8 cellular contexts compared by ENCODE assay signal in the genomic region with DNA sequence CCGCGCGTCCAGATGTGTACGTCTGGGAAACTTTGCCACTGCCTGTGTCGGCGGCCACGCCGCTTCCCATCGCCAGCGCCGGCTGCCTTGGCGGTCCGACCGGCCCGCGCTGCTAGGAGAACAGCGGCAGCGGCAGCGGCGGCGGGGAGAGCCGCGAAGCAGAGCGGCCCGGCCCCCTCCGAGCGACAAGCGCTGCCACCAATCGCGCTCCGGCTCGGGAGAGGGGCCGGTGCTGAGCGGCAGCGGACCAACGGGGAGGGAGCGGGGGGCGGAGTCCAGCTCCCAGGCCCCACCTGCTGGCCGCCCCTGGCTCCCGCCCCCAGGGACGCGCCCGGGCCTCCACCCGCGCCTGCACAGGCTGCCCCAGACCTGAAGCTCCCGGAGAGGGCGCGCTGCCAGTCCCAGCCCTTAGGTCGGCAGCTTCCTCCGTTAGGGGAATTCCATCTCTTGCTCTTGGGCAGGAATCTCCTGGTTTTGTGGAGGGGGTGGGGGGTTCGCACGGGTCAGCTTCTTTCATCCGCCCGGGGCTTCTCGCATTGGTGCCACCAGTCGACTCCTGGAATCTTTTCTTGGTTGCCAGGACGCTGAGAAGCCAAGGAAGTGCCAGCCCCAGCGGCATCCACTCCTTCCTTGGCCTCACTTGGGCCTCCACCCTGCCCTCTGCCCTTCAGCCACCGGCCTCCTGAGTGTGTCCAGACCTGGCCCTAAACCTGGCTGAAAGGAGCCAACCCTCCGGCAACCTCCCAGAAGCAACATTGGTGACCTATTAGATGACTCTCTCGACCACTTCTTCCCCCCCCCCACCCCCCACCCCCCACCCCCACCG. TPM values are rescaled to one million over a fixed set of nuclear protein-coding genes. Genes with fewer than 3 reads are reported as not detected.
DNase-seq lines count a peak whose midpoint lies in the region; ATAC-seq and TF ChIP-seq lines count a peak whose summit lies in the region.

A gene (minus strand): TSS at position 125 of the 826 bp plus-strand sequence.

- peak; percentile 81 for TF ChIP-seq CTCF in neural cell (IDR thresholded peaks at IDR 0.05; ENCODE audit: poor library complexity, severe bottlenecking)

- H3K79me2 ChIP-seq in neural cell (replicated peaks; ENCODE audit: insufficient read depth, low read length): no peaks in the 10 kb centered on the region

- H3K9ac ChIP-seq in neural cell (ENCODE audit: low read length): peak within 1 kb of the TSS; percentile 60

- no peaks in the 10 kb centered on the region for H4K20me1 ChIP-seq in neural cell (ENCODE audit: insufficient read depth)

- no peaks in the 10 kb centered on the region for H3F3A ChIP-seq in neural cell (ENCODE audit: insufficient read depth, low read length, poor library complexity, severe bottlenecking)

- H3K4me1 Mint-ChIP-seq in stimulated activated naive CD8-positive, alpha-beta T cell treated with anti-CD3 and anti-CD28 coated beads, Interleukin-15, amount 100 ng/mL, for 72 hours: peaks cover 32% of the 10 kb centered on the region

- peak within 1 kb of the TSS; percentile 57 for H2AFZ ChIP-seq in neural cell (ENCODE audit: low read depth, low read length)

- H3K36me3 ChIP-seq in neural cell (ENCODE audit: insufficient read depth, low read length): no peaks in the 10 kb centered on the region

- TF ChIP-seq EP300 in neural cell (conservative IDR thresholded peaks at IDR 0.05; ENCODE audit: poor library complexity, severe bottlenecking): peak; percentile 21

- H3K27ac ChIP-seq in neural cell (ENCODE audit: low read length): no peak within 1 kb of the TSS

- DNase-seq in EH (ENCODE audit: low read depth) (peak; percentile 90), KG1 (lab: John Stamatoyannopoulos, UW) (peak; percentile 72), RKO (ENCODE audit: low spot score) (peak; percentile 93), activated gamma-delta T cell (lab: John Stamatoyannopoulos, UW) (peak; percentile 63), fibroblast of the conjunctiva (ENCODE audit: low read depth) (peak; percentile 80)
- DNase-seq in stimulated activated naive CD8-positive, alpha-beta T cell treated with anti-CD3 and anti-CD28 coated beads, Interleukin-15, amount 100 ng/mL, for 72 hours: peak; percentile 88

- peak; percentile 92 for ATAC-seq in GM21786 (IDR thresholded peaks at IDR 0.05; ENCODE audit: unreplicated experiment)
- peak; percentile 97 for ATAC-seq in stimulated activated naive CD8-positive, alpha-beta T cell treated with anti-CD3 and anti-CD28 coated beads, Interleukin-15, amount 100 ng/mL, for 72 hours

- H3K9me3 Mint-ChIP-seq in stimulated activated naive CD8-positive, alpha-beta T cell treated with anti-CD3 and anti-CD28 coated beads, Interleukin-15, amount 100 ng/mL, for 72 hours: no peaks in the 10 kb centered on the region

- peaks cover 79% of the 10 kb centered on the region for H3K27me3 Mint-ChIP-seq in stimulated activated naive CD8-positive, alpha-beta T cell treated with anti-CD3 and anti-CD28 coated beads, Interleukin-15, amount 100 ng/mL, for 72 hours

- no peaks in the 10 kb centered on the region for H3K9me2 ChIP-seq in neural cell (ENCODE audit: insufficient read depth, low read length)

- H3K27ac Mint-ChIP-seq in stimulated activated naive CD8-positive, alpha-beta T cell treated with anti-CD3 and anti-CD28 coated beads, Interleukin-15, amount 100 ng/mL, for 72 hours: peak within 1 kb of the TSS; percentile 54 to 73

- H3K4me3 Mint-ChIP-seq in stimulated activated naive CD8-positive, alpha-beta T cell treated with anti-CD3 and anti-CD28 coated beads, Interleukin-15, amount 100 ng/mL, for 72 hours: peak within 1 kb of the TSS; percentile 84 to 93

- H3K9me3 ChIP-seq in neural cell (ENCODE audit: low read length): no peaks in the 10 kb centered on the region

- H3K4me2 ChIP-seq in neural cell (ENCODE audit: low read length): peak within 1 kb of the TSS; percentile 96

- peak; percentile 60 for TF ChIP-seq RAD21 in neural cell (conservative IDR thresholded peaks at IDR 0.05)

- H3K27me3 ChIP-seq in neural cell (ENCODE audit: insufficient read depth, low read depth, low read length): peaks cover 16% of the 10 kb centered on the region

- H3K4me3 ChIP-seq in neural cell (ENCODE audit: low read length): peak within 1 kb of the TSS; percentile 86

TF ChIP-seq in neural cell, 6 proteins besides CTCF, POLR2A, EP300 and RAD21:
- TF ChIP-seq TAF1 (IDR thresholded peaks at IDR 0.05; ENCODE audit: low read depth) (peak; percentile 45), POLR2AphosphoS5 (IDR thresholded peaks at IDR 0.05) (peak; percentile 60), SMC3 (conservative IDR thresholded peaks at IDR 0.05; ENCODE audit: poor library complexity) (peak; percentile 71), EZH2 (IDR thresholded peaks at IDR 0.05; ENCODE audit: borderline replicate concordance, insufficient read depth, low read length, poor library complexity, severe bottlenecking) (no peak), MXI1 (conservative IDR thresholded peaks at IDR 0.05; ENCODE audit: poor library complexity, severe bottlenecking) (peak; percentile 60)
- TF ChIP-seq, protein P1, sequence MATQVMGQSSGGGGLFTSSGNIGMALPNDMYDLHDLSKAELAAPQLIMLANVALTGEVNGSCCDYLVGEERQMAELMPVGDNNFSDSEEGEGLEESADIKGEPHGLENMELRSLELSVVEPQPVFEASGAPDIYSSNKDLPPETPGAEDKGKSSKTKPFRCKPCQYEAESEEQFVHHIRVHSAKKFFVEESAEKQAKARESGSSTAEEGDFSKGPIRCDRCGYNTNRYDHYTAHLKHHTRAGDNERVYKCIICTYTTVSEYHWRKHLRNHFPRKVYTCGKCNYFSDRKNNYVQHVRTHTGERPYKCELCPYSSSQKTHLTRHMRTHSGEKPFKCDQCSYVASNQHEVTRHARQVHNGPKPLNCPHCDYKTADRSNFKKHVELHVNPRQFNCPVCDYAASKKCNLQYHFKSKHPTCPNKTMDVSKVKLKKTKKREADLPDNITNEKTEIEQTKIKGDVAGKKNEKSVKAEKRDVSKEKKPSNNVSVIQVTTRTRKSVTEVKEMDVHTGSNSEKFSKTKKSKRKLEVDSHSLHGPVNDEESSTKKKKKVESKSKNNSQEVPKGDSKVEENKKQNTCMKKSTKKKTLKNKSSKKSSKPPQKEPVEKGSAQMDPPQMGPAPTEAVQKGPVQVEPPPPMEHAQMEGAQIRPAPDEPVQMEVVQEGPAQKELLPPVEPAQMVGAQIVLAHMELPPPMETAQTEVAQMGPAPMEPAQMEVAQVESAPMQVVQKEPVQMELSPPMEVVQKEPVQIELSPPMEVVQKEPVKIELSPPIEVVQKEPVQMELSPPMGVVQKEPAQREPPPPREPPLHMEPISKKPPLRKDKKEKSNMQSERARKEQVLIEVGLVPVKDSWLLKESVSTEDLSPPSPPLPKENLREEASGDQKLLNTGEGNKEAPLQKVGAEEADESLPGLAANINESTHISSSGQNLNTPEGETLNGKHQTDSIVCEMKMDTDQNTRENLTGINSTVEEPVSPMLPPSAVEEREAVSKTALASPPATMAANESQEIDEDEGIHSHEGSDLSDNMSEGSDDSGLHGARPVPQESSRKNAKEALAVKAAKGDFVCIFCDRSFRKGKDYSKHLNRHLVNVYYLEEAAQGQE (IDR thresholded peaks at IDR 0.05; ENCODE audit: borderline replicate concordance): peak; percentile 50

RNA-seq across cellular contexts. Expression of the gene that starts here (rescaled TPM):
- 7.6 and 8.1 TPM in 2 replicates for polyA plus RNA-seq in neural cell
- polyA minus RNA-seq in neural cell: 12.9 and 13.7 TPM in 2 replicates
